ENCODE assay signal across 23 cellular contexts in the genomic region with DNA sequence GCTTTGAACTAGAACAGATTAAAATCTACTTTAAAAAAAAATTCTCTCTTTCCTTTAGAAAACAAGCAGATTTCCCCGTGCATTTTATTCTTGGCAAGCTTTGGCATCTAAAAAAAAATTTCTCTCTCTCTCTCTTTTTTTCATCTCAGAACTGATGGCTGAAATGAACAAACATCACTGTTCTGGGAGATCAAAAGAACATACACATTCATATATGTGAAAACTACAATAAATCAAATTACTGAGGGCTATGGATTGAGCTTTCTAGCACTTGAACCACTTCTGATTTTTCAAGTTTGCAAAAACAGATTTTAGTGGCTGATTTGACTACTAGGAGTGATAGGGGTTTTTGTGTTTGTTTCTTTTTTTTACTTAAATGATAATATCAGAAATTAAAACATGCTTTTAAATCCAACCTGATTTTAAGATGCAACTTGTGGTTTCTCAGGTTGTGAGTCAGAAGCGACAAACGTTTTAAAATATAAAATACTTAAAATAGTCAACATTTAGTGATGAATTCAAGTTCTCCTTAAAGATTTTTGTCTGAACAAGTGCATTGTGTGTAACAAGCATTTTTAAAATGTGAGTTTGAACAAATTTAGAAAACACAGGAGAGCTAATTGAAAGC. TPM values are rescaled to one million over a fixed set of nuclear protein-coding genes. Genes with fewer than 3 reads are reported as not detected.
DNase-seq lines count a peak whose midpoint lies in the region; ATAC-seq and TF ChIP-seq lines count a peak whose summit lies in the region.
"Had no signal": no experiment of that assay in that cellular context is flagged by ENCODE, and none has a peak within 500 bp of the region (broad histone marks: within the 10 kb centered on the region; RNA-seq: fewer than 3 reads in every experiment).

No MANE protein-coding gene starts in this region.

- TF ChIP-seq POLR2A in lower leg skin (IDR thresholded peaks at IDR 0.05): no peak

- peak overlapping the region; percentile 83 to 84 for H3K4me3 Mint-ChIP-seq in activated T-cell treated with anti-CD3 and anti-CD28 coated beads, Interleukin-2, amount 50 U/mL, for 72 hours
- H3K4me3 Mint-ChIP-seq in activated T-helper 1 cell treated with anti-CD3 and anti-CD28 coated beads, Interleukin-12 subunit alpha, Interleukin-12 subunit beta, Interleukin-2, Interleukin-4 antibody, amounts not matched to agents 30 ng/mL and 10 ng/mL and 1 ng/mL, durations not matched to agents 14 hours and 24 hours and 36 hours: no peak overlapping the region
- H3K4me3 Mint-ChIP-seq in stimulated activated naive B cell treated with anti-CD40 and anti-IgM and Interleukin-4, amounts not matched to agents 10 μg/mL and 1 μg/mL and 100 μg/mL, for 72 hours: peak overlapping the region in 1 of 2 donors; percentile 28

- H3K4me3 ChIP-seq in hepatocyte (no peak overlapping the region), OCI-LY7 (ENCODE audit: low read depth, low read length, poor library complexity, severe bottlenecking) (no peak overlapping the region), lower leg skin (ENCODE audit: low read depth, poor library complexity, severe bottlenecking) (no peak overlapping the region)
- H3K4me3 ChIP-seq: A549, BLaER1 had no signal

- H3K4me2 ChIP-seq in hepatocyte (peak overlapping the region; percentile 85), OCI-LY7 (ENCODE audit: low read length) (no peak overlapping the region)
- H3K4me2 ChIP-seq: A549 had no signal

- H4K20me1 ChIP-seq in hepatocyte (ENCODE audit: insufficient read depth, poor library complexity, severe bottlenecking) (no peaks in the 10 kb centered on the region), OCI-LY7 (ENCODE audit: insufficient read depth, low read length) (no peaks in the 10 kb centered on the region)

- no peak for DNase-seq in activated T-cell treated with anti-CD3 and anti-CD28 coated beads, Interleukin-2, amount 50 U/mL, for 72 hours
- DNase-seq in activated T-cell treated with anti-CD3 and anti-CD28 coated beads, Interleukin-2, amount 50 U/mL, for 1 hour: no peak
- DNase-seq in activated T-helper 1 cell treated with anti-CD3 and anti-CD28 coated beads, Interleukin-12 subunit alpha, Interleukin-12 subunit beta, Interleukin-2, Interleukin-4 antibody, amounts not matched to agents 30 ng/mL and 10 ng/mL and 1 ng/mL, durations not matched to agents 14 hours and 24 hours and 36 hours (ENCODE audit: low spot score): no peak
- no peak for DNase-seq in hepatocyte (ENCODE audit: low spot score)
- DNase-seq in stimulated activated naive B cell treated with anti-CD40 and anti-IgM and Interleukin-4, amounts not matched to agents 10 μg/mL and 1 μg/mL and 100 μg/mL, for 72 hours: no peak
- no peak for DNase-seq in OCI-LY7 (ENCODE audit: low spot score)
- DNase-seq in lower leg skin (ENCODE audit: low spot score in 2 of 2): no peak
- DNase-seq: amniotic stem cell; Calu3; caudate nucleus; NCI-H1105 treated with DMSO at 0.1 percent for 48 hours; NCI-H2081 treated with DMSO at 0.1 percent for 48 hours; NCI-H510A; spleen; stimulated activated CD4-positive, alpha-beta T cell treated with anti-CD3 and anti-CD28 coated beads, Interleukin-4, amount 100 ng/mL, for 4 hours had no signal

- CTCF ChIA-PET in OCI-LY7 (lab: Charles Lee; ENCODE audit: unreplicated experiment): no interaction called here

- no peaks in the 10 kb centered on the region for H3K9me3 ChIP-seq in hepatocyte (ENCODE audit: low read depth)
- H3K9me3 ChIP-seq in OCI-LY7 (ENCODE audit: low read length): no peaks in the 10 kb centered on the region
- H3K9me3 ChIP-seq: A549, spleen had no signal

- WGBS in hepatocyte (ENCODE audit: low lambda C conversion rate, missing lambda C conversion rate): 31% methylated on average over 3 of the region's 3 CpGs
- 48 to 58% methylated on average over 3 of the region's 3 CpGs for WGBS in lower leg skin, 2 donors

- peaks cover 90% of the 10 kb centered on the region for H3K27me3 Mint-ChIP-seq in activated T-cell treated with anti-CD3 and anti-CD28 coated beads, Interleukin-2, amount 50 U/mL, for 72 hours (ENCODE audit: low read depth)
- H3K27me3 Mint-ChIP-seq in activated T-helper 1 cell treated with anti-CD3 and anti-CD28 coated beads, Interleukin-12 subunit alpha, Interleukin-12 subunit beta, Interleukin-2, Interleukin-4 antibody, amounts not matched to agents 30 ng/mL and 10 ng/mL and 1 ng/mL, durations not matched to agents 14 hours and 24 hours and 36 hours (ENCODE audit: insufficient read depth): peaks cover 82% of the 10 kb centered on the region
- H3K27me3 Mint-ChIP-seq in stimulated activated naive B cell treated with anti-CD40 and anti-IgM and Interleukin-4, amounts not matched to agents 10 μg/mL and 1 μg/mL and 100 μg/mL, for 72 hours: peaks cover 82 to 91% of the 10 kb centered on the region in 2 donors

- POLR2A ChIA-PET in OCI-LY7 (lab: Charles Lee): interaction anchor here (0.9 to 1.2 kb wide), 2 partner anchors 10 to 31 kb away, joined by 3 to 5 read pairs; no protein-coding TSS in a partner anchor

- intact Hi-C loops in activated T-helper 1 cell treated with anti-CD3 and anti-CD28 coated beads, Interleukin-12 subunit alpha, Interleukin-12 subunit beta, Interleukin-2, Interleukin-4 antibody, amounts not matched to agents 30 ng/mL and 10 ng/mL and 1 ng/mL, durations not matched to agents 14 hours and 24 hours and 36 hours (cut with micrococcal nuclease): loop anchor here (5.0 kb wide), 1 partner anchor 182 kb away; no protein-coding TSS in a partner anchor
- intact Hi-C loops in OCI-LY7 (cut with micrococcal nuclease; ENCODE audit: unreplicated experiment): no loop called here
- intact Hi-C loops in lower leg skin (cut with DNase I; ENCODE audit: low total_unique reads): no loop called here

- no TSS peak for BruUV-seq in OCI-LY7 (replicated peaks; lab: Mats Ljungman, UMichigan)

- no peak for TF ChIP-seq CTCF in hepatocyte (IDR thresholded peaks at IDR 0.05; ENCODE audit: poor library complexity)
- TF ChIP-seq CTCF in OCI-LY7 (conservative IDR thresholded peaks at IDR 0.05; ENCODE audit: low read length): no peak
- no peak for TF ChIP-seq CTCF in lower leg skin (IDR thresholded peaks at IDR 0.05)

- H3K36me3 ChIP-seq in hepatocyte (replicated peaks; ENCODE audit: insufficient read depth, low read depth) (no peaks in the 10 kb centered on the region), OCI-LY7 (ENCODE audit: insufficient read depth, low read length) (no peaks in the 10 kb centered on the region)
- H3K36me3 ChIP-seq: BLaER1, spleen had no signal

- peaks cover 3 to 5% of the 10 kb centered on the region in 2 donors for H3K36me3 Mint-ChIP-seq in activated T-cell treated with anti-CD3 and anti-CD28 coated beads, Interleukin-2, amount 50 U/mL, for 72 hours (ENCODE audit: insufficient read depth in 2 of 2)
- H3K36me3 Mint-ChIP-seq in activated T-helper 1 cell treated with anti-CD3 and anti-CD28 coated beads, Interleukin-12 subunit alpha, Interleukin-12 subunit beta, Interleukin-2, Interleukin-4 antibody, amounts not matched to agents 30 ng/mL and 10 ng/mL and 1 ng/mL, durations not matched to agents 14 hours and 24 hours and 36 hours (ENCODE audit: low read depth): peaks cover 19% of the 10 kb centered on the region
- H3K36me3 Mint-ChIP-seq in stimulated activated naive B cell treated with anti-CD40 and anti-IgM and Interleukin-4, amounts not matched to agents 10 μg/mL and 1 μg/mL and 100 μg/mL, for 72 hours: peaks cover 0 to 8% of the 10 kb centered on the region in 2 donors

- H3K79me2 ChIP-seq in hepatocyte (no peaks in the 10 kb centered on the region), OCI-LY7 (ENCODE audit: insufficient read depth, low read depth, low read length) (no peaks in the 10 kb centered on the region)

- H3K4me1 Mint-ChIP-seq in activated T-cell treated with anti-CD3 and anti-CD28 coated beads, Interleukin-2, amount 50 U/mL, for 72 hours (ENCODE audit: low read depth): peaks cover 59% of the 10 kb centered on the region
- H3K4me1 Mint-ChIP-seq in activated T-helper 1 cell treated with anti-CD3 and anti-CD28 coated beads, Interleukin-12 subunit alpha, Interleukin-12 subunit beta, Interleukin-2, Interleukin-4 antibody, amounts not matched to agents 30 ng/mL and 10 ng/mL and 1 ng/mL, durations not matched to agents 14 hours and 24 hours and 36 hours (ENCODE audit: low read depth): peaks cover 59% of the 10 kb centered on the region
- H3K4me1 Mint-ChIP-seq in stimulated activated naive B cell treated with anti-CD40 and anti-IgM and Interleukin-4, amounts not matched to agents 10 μg/mL and 1 μg/mL and 100 μg/mL, for 72 hours: peaks cover 42 to 55% of the 10 kb centered on the region in 2 donors

- no peak overlapping the region for H3K27ac Mint-ChIP-seq in activated T-cell treated with anti-CD3 and anti-CD28 coated beads, Interleukin-2, amount 50 U/mL, for 72 hours
- H3K27ac Mint-ChIP-seq in activated T-helper 1 cell treated with anti-CD3 and anti-CD28 coated beads, Interleukin-12 subunit alpha, Interleukin-12 subunit beta, Interleukin-2, Interleukin-4 antibody, amounts not matched to agents 30 ng/mL and 10 ng/mL and 1 ng/mL, durations not matched to agents 14 hours and 24 hours and 36 hours: peak overlapping the region; percentile 64
- peak overlapping the region; percentile 44 for H3K27ac Mint-ChIP-seq in stimulated activated naive B cell treated with anti-CD40 and anti-IgM and Interleukin-4, amounts not matched to agents 10 μg/mL and 1 μg/mL and 100 μg/mL, for 72 hours

- H3K27ac ChIP-seq in hepatocyte (no peak overlapping the region), OCI-LY7 (ENCODE audit: low read depth, low read length, poor library complexity, severe bottlenecking) (no peak overlapping the region)
- H3K27ac ChIP-seq: A549, BLaER1, spleen had no signal

- ATAC-seq in activated T-cell treated with anti-CD3 and anti-CD28 coated beads, Interleukin-2, amount 50 U/mL, for 72 hours (replicated peaks in 1 of 2): no peak
- ATAC-seq in stimulated activated naive B cell treated with anti-CD40 and anti-IgM and Interleukin-4, amounts not matched to agents 10 μg/mL and 1 μg/mL and 100 μg/mL, for 72 hours (replicated peaks): no peak
- ATAC-seq in HG02571 (IDR thresholded peaks at IDR 0.05; ENCODE audit: unreplicated experiment): no peak
- ATAC-seq: A549; activated CD4-positive, CD25-positive, alpha-beta regulatory T cell treated with anti-CD3 and anti-CD28 coated beads, Interleukin-2, amount 50 U/mL, for 24 hours; HCT116 had no signal

- no peaks in the 10 kb centered on the region for H3K9me3 Mint-ChIP-seq in activated T-cell treated with anti-CD3 and anti-CD28 coated beads, Interleukin-2, amount 50 U/mL, for 72 hours
- no peaks in the 10 kb centered on the region for H3K9me3 Mint-ChIP-seq in activated T-helper 1 cell treated with anti-CD3 and anti-CD28 coated beads, Interleukin-12 subunit alpha, Interleukin-12 subunit beta, Interleukin-2, Interleukin-4 antibody, amounts not matched to agents 30 ng/mL and 10 ng/mL and 1 ng/mL, durations not matched to agents 14 hours and 24 hours and 36 hours
- no peaks in the 10 kb centered on the region for H3K9me3 Mint-ChIP-seq in stimulated activated naive B cell treated with anti-CD40 and anti-IgM and Interleukin-4, amounts not matched to agents 10 μg/mL and 1 μg/mL and 100 μg/mL, for 72 hours
- H3K9me3 Mint-ChIP-seq: activated T-helper 2 cell treated with anti-CD3 and anti-CD28 coated beads, Interferon-gamma antibody, Interleukin-2, Interleukin-4, amounts not matched to agents 10 μg/mL and 5 μg/mL and 100 μg/mL, durations not matched to agents 14 hours and 24 hours and 36 hours had no signal

- H3K4me1 ChIP-seq in hepatocyte (ENCODE audit: insufficient read depth) (peaks cover 22% of the 10 kb centered on the region), OCI-LY7 (ENCODE audit: insufficient read depth, low read length, poor library complexity, severe bottlenecking) (no peaks in the 10 kb centered on the region)
- H3K4me1 ChIP-seq: A549 had no signal

- H2AFZ ChIP-seq in hepatocyte (no peak overlapping the region), OCI-LY7 (ENCODE audit: low read length) (no peak overlapping the region)

- peaks cover 100% of the 10 kb centered on the region for H3K27me3 ChIP-seq in hepatocyte

- H3K9me2 ChIP-seq in hepatocyte (replicated peaks; ENCODE audit: insufficient read depth): no peaks in the 10 kb centered on the region
- no peaks in the 10 kb centered on the region for H3K9me2 ChIP-seq in OCI-LY7 (ENCODE audit: insufficient read depth, low read length)

RNA-seq across cellular contexts. Expression of gene TBR1, which starts 3.4 kb away (rescaled TPM):
- under 1 TPM; 0.02 to 0.05 TPM for total RNA-seq in activated T-cell treated with anti-CD3 and anti-CD28 coated beads, Interleukin-2, amount 50 U/mL, for 72 hours
- total RNA-seq in activated T-helper 1 cell treated with anti-CD3 and anti-CD28 coated beads, Interleukin-12 subunit alpha, Interleukin-12 subunit beta, Interleukin-2, Interleukin-4 antibody, amounts not matched to agents 30 ng/mL and 10 ng/mL and 1 ng/mL, durations not matched to agents 14 hours and 24 hours and 36 hours: 0.05 TPM in 1 of 2 replicates, not detected in the other
- total RNA-seq in hepatocyte (not detected in 2 replicates), OCI-LY7 (2022) (0.06 TPM in 1 of 2 replicates, not detected in the other), lower leg skin (under 1 TPM in 1 of 4 donors, not detected in 3; 0.06 TPM)
- polyA plus RNA-seq in hepatocyte: not detected in 2 replicates
- 0.03 and 0.05 TPM in 2 replicates for total RNA-seq in OCI-LY7 (2014; rRNA removed; shearing (Covaris generic))
- total RNA-seq: left colon, subcutaneous adipose tissue had no signal
